ENCODE assay signal across 8 cellular contexts in genomic region chr15:76150508-76150907, GRCh38.
DNase-seq lines count a peak whose midpoint lies in the region; ATAC-seq, FAIRE-seq and TF ChIP-seq lines count a peak whose summit lies in the region.

No MANE protein-coding gene starts in this region.

- no peak for DNase-seq in GM12892 (ENCODE audit: insufficient read length)
- no peak for DNase-seq in RWPE1 (ENCODE audit: low spot score)
- DNase-seq in medulla oblongata (ENCODE audit: extremely low spot score), result peak; percentile 50
- no peak for DNase-seq in iPS-NIHi11 (ENCODE audit: low spot score)
- DNase-seq in EL, result no peak
- no peak for DNase-seq in NCI-H748 (lab: John Stamatoyannopoulos, UW; ENCODE audit: unreplicated experiment)
- DNase-seq in NCI-H2029 (lab: John Stamatoyannopoulos, UW), result no peak

- peak overlapping the region; percentile 89 for H3K27ac ChIP-seq in RWPE1

- peak; percentile 33 for ATAC-seq in HG02759 (IDR thresholded peaks at IDR 0.05; ENCODE audit: unreplicated experiment)

- POLR2A ChIA-PET in RWPE1 (lab: Yijun Ruan, JAX; ENCODE audit: low non-redundant PET), result no interaction called here

- peak; percentile 40 for FAIRE-seq in GM12892 (lab: Jason Lieb, UNC)

- no peak for TF ChIP-seq CTCF in RWPE1 (conservative IDR thresholded peaks at IDR 0.05; ENCODE audit: low read depth)

- CTCF ChIA-PET in RWPE1 (lab: Yijun Ruan, JAX), result interaction anchor here (0.6 to 2.1 kb wide), 10 partner anchors 10 to 633 kb away, joined by 3 to 6 read pairs (median 3); no protein-coding TSS in a partner anchor

- TF ChIP-seq POLR2A in GM12892 (IDR thresholded peaks at IDR 0.05; ENCODE audit: low read depth, low read length), result no peak
